22 cellular contexts compared by ENCODE assay signal in the genomic region with DNA sequence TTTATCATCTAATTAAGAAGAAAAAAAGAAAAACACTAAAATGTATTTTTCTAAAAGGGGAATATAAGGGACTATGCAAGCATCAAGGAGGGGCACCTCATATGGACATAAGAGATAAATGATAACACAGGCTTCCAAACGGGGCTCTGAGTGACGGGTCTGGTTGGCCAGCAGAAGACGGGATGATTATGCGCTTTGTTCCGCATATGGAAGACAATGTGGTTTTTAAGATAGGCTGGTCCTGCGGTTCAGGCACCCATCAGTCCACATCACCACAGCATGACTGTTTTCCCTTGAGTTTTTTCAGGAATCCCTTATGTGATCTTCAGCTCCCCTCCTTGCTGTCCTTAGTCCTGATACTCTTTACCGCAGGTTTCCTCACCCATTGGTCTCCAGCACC.
DNase-seq lines count a peak whose midpoint lies in the region; ATAC-seq, FAIRE-seq and TF ChIP-seq lines count a peak whose summit lies in the region.
"Had no signal": no experiment of that assay in that cellular context is flagged by ENCODE, and none has a peak within 500 bp of the region (broad histone marks: within the 10 kb centered on the region; RNA-seq: fewer than 3 reads in every experiment).

No MANE protein-coding gene starts in this region.

- H3K9me3 ChIP-seq in K562 (replicated peaks; ENCODE audit: control insufficient read depth, insufficient read depth, low read depth, low read length): no peaks in the 10 kb centered on the region
- H3K9me3 ChIP-seq: BLaER1 treated with 17β-estradiol and CSF1 and Interleukin-3, amounts not matched to agents 10 nM and 100 nM; HAP-1 had no signal

- no peaks in the 10 kb centered on the region for H3K9me3 Mint-ChIP-seq in GM23338
- H3K9me3 Mint-ChIP-seq in neural crest cell: no peaks in the 10 kb centered on the region
- H3K9me3 Mint-ChIP-seq: CD8-positive, alpha-beta T cell had no signal

- no peak overlapping the region for H3K4me2 ChIP-seq in GM23338
- H3K4me2 ChIP-seq in K562 (ENCODE audit: insufficient read depth, low read length): no peak overlapping the region
- H3K4me2 ChIP-seq: BLaER1 treated with 17β-estradiol and CSF1 and Interleukin-3, amounts not matched to agents 10 nM and 100 nM had no signal

- no TSS peak for BruUV-seq in K562 (replicated peaks; lab: Mats Ljungman, UMichigan)

- in situ Hi-C loops in K562 (cut with MboI): loop anchor here (25.0 kb wide), 1 partner anchor 710 kb away; the partner anchor contains the start of gene SPATA19

- H4K20me1 ChIP-seq in GM23338 (replicated peaks; ENCODE audit: insufficient read depth): no peaks in the 10 kb centered on the region
- H4K20me1 ChIP-seq in K562 (replicated peaks; ENCODE audit: control insufficient read depth, insufficient read depth, low read length): no peaks in the 10 kb centered on the region
- H4K20me1 ChIP-seq: BLaER1 treated with 17β-estradiol and CSF1 and Interleukin-3, amounts not matched to agents 10 nM and 100 nM had no signal

- H3K27me3 Mint-ChIP-seq in GM23338 (ENCODE audit: insufficient read depth, low read depth, poor library complexity): peaks cover 9% of the 10 kb centered on the region
- H3K27me3 Mint-ChIP-seq in neural crest cell (ENCODE audit: low read depth): no peaks in the 10 kb centered on the region
- H3K27me3 Mint-ChIP-seq: B cell had no signal

- H3K4me1 ChIP-seq in GM23338 (ENCODE audit: insufficient read depth) (peaks cover 7% of the 10 kb centered on the region), K562 (replicated peaks in 1 of 2; ENCODE audit: control insufficient read depth in 2 of 2, insufficient read depth in 2 of 2, low read length in 2 of 2) (no peaks in the 10 kb centered on the region)
- H3K4me1 ChIP-seq: HAP-1 had no signal

- H3K36me3 ChIP-seq in GM23338 (ENCODE audit: insufficient read depth) (no peaks in the 10 kb centered on the region), K562 (ENCODE audit: control insufficient read depth, insufficient read depth, low read length) (no peaks in the 10 kb centered on the region)
- H3K36me3 ChIP-seq: BLaER1 treated with 17β-estradiol and CSF1 and Interleukin-3, amounts not matched to agents 10 nM and 100 nM; HAP-1 had no signal

- no peaks in the 10 kb centered on the region for H3K27me3 ChIP-seq in GM23338 (ENCODE audit: insufficient read depth)
- no peaks in the 10 kb centered on the region for H3K27me3 ChIP-seq in K562 (ENCODE audit: control insufficient read depth in 2 of 2, insufficient read depth in 2 of 2, low read length in 2 of 2)
- H3K27me3 ChIP-seq: BLaER1 treated with 17β-estradiol and CSF1 and Interleukin-3, amounts not matched to agents 10 nM and 100 nM had no signal

- H3K9me1 ChIP-seq in K562 (ENCODE audit: control insufficient read depth, insufficient read depth, low read length): no peaks in the 10 kb centered on the region

- DNase-seq in GM23338 (ENCODE audit: low spot score) (no peak), UCSD-AML1 (lab: John Stamatoyannopoulos, UW; ENCODE audit: unreplicated experiment) (peak; percentile 33), K562 (ENCODE audit: extremely low read depth in 1 of 4, low spot score in 3 of 4) (peak in 3 of 4 experiments; percentile 6 to 29 (median 12)), neural crest cell (ENCODE audit: low read depth, low spot score) (no peak), Right ventricle myocardium inferior (ENCODE audit: missing footprints) (no peak), GM03348 (ENCODE audit: low spot score) (no peak)
- no peak for DNase-seq in effector CD4-positive, alpha-beta T cell
- DNase-seq: CD8-positive, alpha-beta T cell; COR-L47; DMS 273 treated with DMSO at 0.1 percent for 48 hours; DMS53; DND-41; EL; IMR-90; KBM-7 had no signal

- H3K9me2 ChIP-seq in GM23338 (ENCODE audit: insufficient read depth): no peaks in the 10 kb centered on the region

- no peaks in the 10 kb centered on the region for H3F3A ChIP-seq in GM23338 (replicated peaks; ENCODE audit: low read depth)

- TF ChIP-seq CTCF in GM23338 (conservative IDR thresholded peaks at IDR 0.05; ENCODE audit: low read depth in 2 of 2): no peak
- no peak for TF ChIP-seq CTCF in K562 (IDR thresholded peaks at IDR 0.05 in 2 of 3, conservative IDR thresholded peaks at IDR 0.05 in 1 of 3; ENCODE audit: insufficient read depth in 2 of 3, low read depth in 1 of 3, low read length in 3 of 3)
- no peak for TF ChIP-seq CTCF in neural crest cell (conservative IDR thresholded peaks at IDR 0.05)

- H3K27ac ChIP-seq in GM23338 (ENCODE audit: low read depth) (no peak overlapping the region), K562 (ENCODE audit: extremely low read depth, low read depth, low read length) (no peak overlapping the region)
- H3K27ac ChIP-seq: BLaER1 treated with 17β-estradiol and CSF1 and Interleukin-3, amounts not matched to agents 10 nM and 100 nM; HL-60 had no signal

- WGBS in K562 (ENCODE audit: insufficient coverage, low coverage, missing lambda C conversion rate): 0% methylated on average over 7 of the region's 7 CpGs

- POLR2A ChIA-PET in K562 (lab: Yijun Ruan, JAX): interaction anchor here (0.6 kb wide), 1 partner anchor 10 kb away, joined by 3 read pairs; no protein-coding TSS in a partner anchor

- H3K36me3 Mint-ChIP-seq in GM23338 (ENCODE audit: low read depth) (no peaks in the 10 kb centered on the region), neural crest cell (ENCODE audit: low read depth) (no peaks in the 10 kb centered on the region)
- H3K36me3 Mint-ChIP-seq: CD8-positive, alpha-beta T cell had no signal

- CTCF ChIA-PET in K562 (lab: Yijun Ruan, JAX; ENCODE audit: low intra/inter-chr PET ratio): no interaction called here

- no peaks in the 10 kb centered on the region for H3K79me2 ChIP-seq in GM23338 (replicated peaks; ENCODE audit: insufficient read depth)
- H3K79me2 ChIP-seq in K562 (ENCODE audit: control insufficient read depth, insufficient read depth, low read length): no peaks in the 10 kb centered on the region

- H3K4me3 ChIP-seq in GM23338 (no peak overlapping the region), K562 (no peak overlapping the region)
- H3K4me3 ChIP-seq: BLaER1 treated with 17β-estradiol and CSF1 and Interleukin-3, amounts not matched to agents 10 nM and 100 nM; HAP-1 had no signal

- H3K4me1 Mint-ChIP-seq in GM23338 (peaks cover 10% of the 10 kb centered on the region; the same call in 2 of the 3 replicates), neural crest cell (peaks cover 9% of the 10 kb centered on the region)
- H3K4me1 Mint-ChIP-seq: B cell had no signal

- TF ChIP-seq POLR2A in K562 (conservative IDR thresholded peaks at IDR 0.05): no peak

- ATAC-seq in GM23338 (no peak; the same call in 2 of the 3 replicates), K562 (no peak), Right ventricle myocardium inferior (no peak), HG02973 (IDR thresholded peaks at IDR 0.05; ENCODE audit: unreplicated experiment) (no peak)
- ATAC-seq: CD8-positive, alpha-beta T cell had no signal

- H3K9ac ChIP-seq in K562 (ENCODE audit: insufficient read depth in 1 of 2, low read depth in 2 of 2, low read length in 2 of 2): no peak overlapping the region
- H3K9ac ChIP-seq: BLaER1 treated with 17β-estradiol and CSF1 and Interleukin-3, amounts not matched to agents 10 nM and 100 nM had no signal

- intact Hi-C loops in K562 (cut with micrococcal nuclease) (no loop called here), Right ventricle myocardium inferior (cut with DNase I) (no loop called here)

- H3K27ac Mint-ChIP-seq in GM23338: no peak overlapping the region
- H3K27ac Mint-ChIP-seq in neural crest cell (ENCODE audit: unreplicated experiment): peak overlapping the region; percentile 67
- H3K27ac Mint-ChIP-seq: B cell; CD8-positive, alpha-beta T cell had no signal

- H3K4me3 Mint-ChIP-seq in GM23338 (no peak overlapping the region), neural crest cell (no peak overlapping the region)
- H3K4me3 Mint-ChIP-seq: B cell; CD8-positive, alpha-beta T cell had no signal

- H2AFZ ChIP-seq in GM23338 (no peak overlapping the region), K562 (ENCODE audit: low read depth, low read length) (no peak overlapping the region)

- no peak for TF ChIP-seq RAD21 in K562 (CRISPR knock-in tag; conservative IDR thresholded peaks at IDR 0.05 in 1 of 2, IDR thresholded peaks at IDR 0.05 in 1 of 2)

- FAIRE-seq in K562 (lab: Jason Lieb, UNC): no peak
- FAIRE-seq: GM12892, GM18507 had no signal

- no peak for TF ChIP-seq EP300 in K562 (IDR thresholded peaks at IDR 0.05; ENCODE audit: low read length)

TF ChIP-seq in K562, 482 proteins besides CTCF, POLR2A, EP300 and RAD21:
- peak; percentile 47 for TF ChIP-seq CBFA2T2 (conservative IDR thresholded peaks at IDR 0.05)
- TF ChIP-seq TAL1 (IDR thresholded peaks at IDR 0.05): peak; percentile 43; the same call in 1 of the 2 replicates
- 0 out of 2 replicates have a peak, but pooled peaks have one; percentile 18 for TF ChIP-seq TEAD4 (IDR thresholded peaks at IDR 0.05; ENCODE audit: low read length)
- no peak for TF ChIP-seq TEAD4 (CRISPR knock-in tag; IDR thresholded peaks at IDR 0.05; ENCODE audit: borderline replicate concordance)
- peak; percentile 57 for TF ChIP-seq CBFA2T3 (IDR thresholded peaks at IDR 0.05)
- no peak for TF ChIP-seq ZNF253 (CRISPR knock-in tag; conservative IDR thresholded peaks at IDR 0.05)
- no peak for TF ChIP-seq ZNF3 (CRISPR knock-in tag; IDR thresholded peaks at IDR 0.05)
- no peak for TF ChIP-seq SPI1 (IDR thresholded peaks at IDR 0.05; ENCODE audit: borderline replicate concordance, low read depth, low read length)
- no peak for TF ChIP-seq JUN (IDR thresholded peaks at IDR 0.05; ENCODE audit: borderline replicate concordance, low read depth, low read length)
- no peak for TF ChIP-seq JUN (CRISPR knock-in tag; IDR thresholded peaks at IDR 0.05; ENCODE audit: borderline replicate concordance)
- peak; percentile 58 for TF ChIP-seq TCF3 (CRISPR knock-in tag; IDR thresholded peaks at IDR 0.05)

Comparison
In these comparisons a context has a peak if more than half of its experiments do, and no peak if none do; other contexts are left out.
1. DNase-seq: peak in UCSD-AML1 (single experiment) and K562 (3 of 4); none in GM23338 (single experiment), neural crest cell (single experiment), effector CD4-positive, alpha-beta T cell (single experiment), Right ventricle myocardium inferior (single experiment) and GM03348 (single experiment).